In the genomic region with DNA sequence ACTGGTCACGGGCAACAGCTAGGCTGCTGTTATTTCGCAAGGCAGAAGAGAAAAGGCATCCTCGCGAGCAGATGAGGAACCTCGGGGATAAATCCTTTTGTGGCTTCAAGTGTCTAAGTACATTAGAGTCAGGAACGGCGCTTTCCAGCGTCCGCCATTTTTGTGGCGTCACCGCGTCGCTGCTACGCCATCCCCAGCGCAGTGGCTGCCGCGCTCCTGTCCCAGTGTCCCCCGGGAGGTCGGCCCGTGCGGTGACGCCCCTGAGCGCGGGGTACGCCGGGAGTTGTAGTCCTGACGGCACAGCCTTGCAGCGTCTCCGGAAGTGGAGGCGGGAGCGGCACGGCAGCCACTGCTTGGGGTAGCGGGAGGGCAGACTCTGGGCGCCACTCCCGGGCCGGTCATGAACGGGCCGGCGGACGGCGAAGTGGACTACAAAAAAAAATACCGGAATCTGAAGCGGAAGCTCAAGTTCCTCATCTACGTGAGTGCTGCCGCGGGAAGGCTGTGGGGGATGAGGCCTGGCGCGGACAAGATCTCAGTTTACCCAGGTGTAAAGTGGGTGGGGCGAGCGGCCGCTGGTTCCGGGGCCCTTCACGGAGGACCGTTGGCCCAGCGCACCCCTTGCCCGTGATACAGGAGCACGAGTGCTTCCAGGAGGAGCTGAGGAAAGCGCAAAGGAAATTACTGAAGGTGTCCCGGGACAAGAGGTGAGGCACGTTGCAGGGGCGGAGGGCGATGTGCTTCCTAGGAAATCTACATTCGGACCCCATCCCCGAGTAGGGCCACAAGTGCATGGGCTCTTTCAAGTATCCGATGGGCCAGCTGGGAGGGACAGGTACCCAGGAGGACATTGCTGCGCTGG, we compare ENCODE assay signal across 8 cellular contexts. TPM values are rescaled to one million over a fixed set of nuclear protein-coding genes. Genes with fewer than 3 reads are reported as not detected.
A peak's percentile ranks its signal among the peaks of the same experiment; 100 is the strongest.
DNase-seq lines count a peak whose midpoint lies in the region; ATAC-seq and TF ChIP-seq lines count a peak whose summit lies in the region.

A gene with protein sequence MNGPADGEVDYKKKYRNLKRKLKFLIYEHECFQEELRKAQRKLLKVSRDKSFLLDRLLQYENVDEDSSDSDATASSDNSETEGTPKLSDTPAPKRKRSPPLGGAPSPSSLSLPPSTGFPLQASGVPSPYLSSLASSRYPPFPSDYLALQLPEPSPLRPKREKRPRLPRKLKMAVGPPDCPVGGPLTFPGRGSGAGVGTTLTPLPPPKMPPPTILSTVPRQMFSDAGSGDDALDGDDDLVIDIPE (plus strand): TSS at position 331 of the 862 bp plus-strand sequence. CDS start 70 bp downstream, at position 401.

- peak within 1 kb of the TSS; percentile 86 for H2AFZ ChIP-seq in osteoblast (ENCODE audit: low read length)

- H3K36me3 Mint-ChIP-seq in activated naive CD8-positive, alpha-beta T cell, result no peaks in the 10 kb centered on the region

- H3K9me3 Mint-ChIP-seq in activated naive CD8-positive, alpha-beta T cell (ENCODE audit: low read depth), result no peaks in the 10 kb centered on the region

- no peaks in the 10 kb centered on the region for H3K27me3 Mint-ChIP-seq in activated naive CD8-positive, alpha-beta T cell

- TF ChIP-seq CTCF in GM10248 (IDR thresholded peaks at IDR 0.05; ENCODE audit: control extremely low read depth, extremely low read depth, low read depth, missing control alignments), result no peak
- TF ChIP-seq CTCF in osteoblast (IDR thresholded peaks at IDR 0.05; ENCODE audit: extremely low read depth, low read depth, low read length), result no peak

- ATAC-seq in HG02588 (IDR thresholded peaks at IDR 0.05; ENCODE audit: unreplicated experiment), result peak; percentile 89

- peaks cover 4% of the 10 kb centered on the region for H4K20me1 ChIP-seq in osteoblast (ENCODE audit: insufficient read depth, low read length)

- peak within 1 kb of the TSS; percentile 96 for H3K27ac ChIP-seq in osteoblast (ENCODE audit: low read depth, low read length)
- H3K27ac ChIP-seq in thymus (ENCODE audit: low read depth), result peak within 1 kb of the TSS; percentile 96

- peak within 1 kb of the TSS; percentile 99 for H3K27ac Mint-ChIP-seq in activated naive CD8-positive, alpha-beta T cell

- H3K4me1 ChIP-seq in osteoblast (ENCODE audit: insufficient read depth, low read length) (peaks cover 19% of the 10 kb centered on the region), thymus (ENCODE audit: control insufficient read depth, insufficient read depth, low read length) (peaks cover 10% of the 10 kb centered on the region)

- peak within 1 kb of the TSS; percentile 98 for H3K4me2 ChIP-seq in osteoblast (ENCODE audit: insufficient read depth, low read length)

- H3K4me1 Mint-ChIP-seq in activated naive CD8-positive, alpha-beta T cell (ENCODE audit: low read depth), result peaks cover 32% of the 10 kb centered on the region

- H3K4me3 ChIP-seq in osteoblast (ENCODE audit: insufficient read depth, low read length), result peak within 1 kb of the TSS; percentile 93
- H3K4me3 ChIP-seq in thymus (ENCODE audit: low read length), result peak within 1 kb of the TSS; percentile 68

- H3K9me3 ChIP-seq in osteoblast (ENCODE audit: low read depth, low read length) (no peaks in the 10 kb centered on the region), thymus (ENCODE audit: control insufficient read depth) (no peaks in the 10 kb centered on the region)

- POLR2A ChIA-PET in GM10248 (lab: Yijun Ruan, JAX), result interaction anchor here (1.1 kb wide), 1 partner anchor 23 kb away, joined by 3 read pairs; the partner anchor contains the start of gene TAOK2

- H3K79me2 ChIP-seq in osteoblast (ENCODE audit: insufficient read depth, low read length), result peaks cover 11% of the 10 kb centered on the region

- 1% methylated on average over 66 of the region's 66 CpGs for WGBS in thymus

- H3K36me3 ChIP-seq in osteoblast (ENCODE audit: insufficient read depth, low read length) (peaks cover 26% of the 10 kb centered on the region), thymus (ENCODE audit: control insufficient read depth, insufficient read depth) (peaks cover 33% of the 10 kb centered on the region)

- DNase-seq in GM10248 (ENCODE audit: extremely low spot score) (peak; percentile 100), NCI-H1092 (lab: John Stamatoyannopoulos, UW) (peak; percentile 95), SKM-1 treated with dmso at 0.1 percent for 144 hours (lab: John Stamatoyannopoulos, UW; ENCODE audit: unreplicated experiment) (peak; percentile 92), glomerular visceral epithelial cell (ENCODE audit: extremely low spot score) (peak; percentile 94), osteoblast (ENCODE audit: insufficient read length, low spot score, missing footprints) (peak; percentile 100)

- peak within 1 kb of the TSS; percentile 97 for H3K4me3 Mint-ChIP-seq in activated naive CD8-positive, alpha-beta T cell

- CTCF ChIA-PET in GM10248 (lab: Yijun Ruan, JAX), result interaction anchor here (0.7 to 2.2 kb wide), 6 partner anchors 9 to 206 kb away, joined by 3 to 8 read pairs (median 4); partner anchors contain the start of genes KCTD13, KIF22 and TLCD3B

- no peaks in the 10 kb centered on the region for H3K27me3 ChIP-seq in osteoblast (ENCODE audit: insufficient read depth, low read length)
- no peaks in the 10 kb centered on the region for H3K27me3 ChIP-seq in thymus (ENCODE audit: control insufficient read depth, insufficient read depth)

RNA-seq across cellular contexts. Expression of the gene that starts here (rescaled TPM):
- 14.5 and 16.8 TPM in 2 replicates for total RNA-seq in osteoblast
- polyA plus RNA-seq in thymus, result 84.5 TPM

Comparison
In these comparisons a context has a peak if more than half of its experiments do, and no peak if none do; other contexts are left out.
1. Peak in every context shown above with its lines: DNase-seq, ATAC-seq, H3K4me3 ChIP-seq and H3K27ac ChIP-seq.